Comparison of ENCODE assay signal across 9 cellular contexts in the genomic region with DNA sequence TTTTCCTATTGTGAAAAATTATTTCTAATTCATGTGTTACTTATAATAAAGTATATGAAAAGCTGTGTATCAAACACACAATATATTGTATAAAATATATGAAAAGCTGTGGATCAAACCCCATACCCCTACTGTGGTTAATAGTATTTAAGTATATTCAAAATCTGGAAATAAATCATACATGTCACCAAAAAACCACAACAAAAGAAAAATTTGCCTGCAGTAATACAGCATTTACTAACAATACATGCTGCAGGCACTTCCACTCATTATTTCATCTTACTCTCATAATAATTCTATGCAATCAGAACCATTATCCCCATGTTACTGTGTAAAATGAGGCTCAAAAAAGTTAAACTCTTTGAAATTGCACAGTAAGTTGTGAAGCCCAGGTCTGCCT.
A peak's percentile ranks its signal among the peaks of the same experiment; 100 is the strongest.
DNase-seq lines count a peak whose midpoint lies in the region; ATAC-seq and TF ChIP-seq lines count a peak whose summit lies in the region.
"Had no signal": no experiment of that assay in that cellular context is flagged by ENCODE, and none has a peak within 500 bp of the region (broad histone marks: within the 10 kb centered on the region; RNA-seq: fewer than 3 reads in every experiment).

No MANE protein-coding gene starts in this region.

- H3K18ac ChIP-seq in IMR-90 (ENCODE audit: low read depth, low read length) = no peak overlapping the region

- TF ChIP-seq POLR2A in IMR-90 (IDR thresholded peaks at IDR 0.05; ENCODE audit: low read depth, low read length) = no peak

- TF ChIP-seq RAD21 in IMR-90 (IDR thresholded peaks at IDR 0.05; ENCODE audit: low read length) = no peak

- H3K4me3 ChIP-seq in IMR-90 (ENCODE audit: insufficient read depth, low read depth, low read length) = peak overlapping the region; percentile 72; the same call in 1 of the 2 replicates
- H3K4me3 ChIP-seq in iPS-11a (ENCODE audit: low read depth, low read length) = peak overlapping the region; percentile 78

- peak overlapping the region; percentile 90 for H3K4me3 Mint-ChIP-seq in activated CD4-positive, alpha-beta memory T cell treated with anti-CD3 and anti-CD28 coated beads, Interleukin-2, amount 10 ng/mL, durations not matched to agents 7 days and 5 days
- peak overlapping the region; percentile 95 to 97 for H3K4me3 Mint-ChIP-seq in stimulated activated naive B cell treated with anti-CD40 and anti-IgM and Interleukin-4, amounts not matched to agents 10 μg/mL and 1 μg/mL and 100 μg/mL, for 72 hours

- peaks cover 2% of the 10 kb centered on the region; the same call in 1 of the 2 replicates for H3K36me3 ChIP-seq in IMR-90 (ENCODE audit: control insufficient read depth, insufficient read depth, low read length)

- H2AK9ac ChIP-seq in IMR-90 (replicated peaks; ENCODE audit: low read depth, low read length, poor library complexity) = no peak overlapping the region

- H3K27me3 ChIP-seq in IMR-90 (ENCODE audit: control insufficient read depth, insufficient read depth, low read length) = no peaks in the 10 kb centered on the region

- H3K9ac ChIP-seq in IMR-90 (ENCODE audit: low read depth, low read length) = peak overlapping the region; percentile 79; the same call in 1 of the 2 replicates

- dilution Hi-C loops in IMR-90 (cut with HindIII; ENCODE audit: low sequenced_read_pairs, unreplicated experiment) = no loop called here

- in situ Hi-C loops in IMR-90 (cut with MboI; ENCODE audit: low sequenced_read_pairs) = no loop called here

- no peaks in the 10 kb centered on the region for H3K9me1 ChIP-seq in IMR-90 (ENCODE audit: insufficient read depth, low read length)

- H3K4me1 Mint-ChIP-seq in activated CD4-positive, alpha-beta memory T cell treated with anti-CD3 and anti-CD28 coated beads, Interleukin-2, amount 10 ng/mL, durations not matched to agents 7 days and 5 days = peaks cover 70% of the 10 kb centered on the region
- H3K4me1 Mint-ChIP-seq in stimulated activated naive B cell treated with anti-CD40 and anti-IgM and Interleukin-4, amounts not matched to agents 10 μg/mL and 1 μg/mL and 100 μg/mL, for 72 hours = peaks cover 30 to 64% of the 10 kb centered on the region in 2 donors

- no peak overlapping the region for H2AK5ac ChIP-seq in IMR-90 (ENCODE audit: low read depth, low read length)

- no peak overlapping the region for H3K56ac ChIP-seq in IMR-90 (ENCODE audit: extremely low read depth, insufficient read depth, low read length)

- POLR2A ChIA-PET in IMR-90 (lab: Charles Lee; ENCODE audit: unreplicated experiment) = no interaction called here
- POLR2A ChIA-PET in activated CD4-positive, alpha-beta memory T cell treated with anti-CD3 and anti-CD28 coated beads, Interleukin-2, amount 10 ng/mL, durations not matched to agents 7 days and 5 days (lab: Charles Lee) = interaction anchor here (1.1 to 3.0 kb wide), 4 partner anchors 16 to 177 kb away, joined by 3 to 15 read pairs (median 4); a partner anchor contains a TSS

- no peak overlapping the region for H4K5ac ChIP-seq in IMR-90 (ENCODE audit: low read depth, low read length)

- no peak overlapping the region for H3K4ac ChIP-seq in IMR-90 (ENCODE audit: low read depth, low read length)

- TF ChIP-seq CTCF in IMR-90 (conservative IDR thresholded peaks at IDR 0.05; ENCODE audit: low read depth, low read length) = no peak

- no peak for ATAC-seq in IMR-90 (ENCODE audit: low read depth)
- ATAC-seq in stimulated activated naive B cell treated with anti-CD40 and anti-IgM and Interleukin-4, amounts not matched to agents 10 μg/mL and 1 μg/mL and 100 μg/mL, for 72 hours (replicated peaks) = no peak
- ATAC-seq in HG02970 (IDR thresholded peaks at IDR 0.05; ENCODE audit: low FRiP score, unreplicated experiment) = no peak
- ATAC-seq: left ventricle myocardium superior had no signal

- H3K27ac ChIP-seq in IMR-90 (ENCODE audit: insufficient read depth, low read length) = no peak overlapping the region

- CTCF ChIA-PET in IMR-90 (lab: Yijun Ruan, JAX) = interaction anchor here (0.6 kb wide), 1 partner anchor 1178 kb away, joined by 3 read pairs; no protein-coding TSS in a partner anchor
- CTCF ChIA-PET in activated CD4-positive, alpha-beta memory T cell treated with anti-CD3 and anti-CD28 coated beads, Interleukin-2, amount 10 ng/mL, durations not matched to agents 7 days and 5 days (lab: Charles Lee) = interaction anchor here (0.6 to 1.5 kb wide), 2 partner anchors 8 to 80 kb away, joined by 3 to 13 read pairs; no protein-coding TSS in a partner anchor

- peak overlapping the region; percentile 81; the same call in 1 of the 2 replicates for H3K23ac ChIP-seq in IMR-90 (ENCODE audit: low read depth, low read length)

- H4K91ac ChIP-seq in IMR-90 (ENCODE audit: insufficient read depth, low read depth, low read length) = no peak overlapping the region

- H2BK20ac ChIP-seq in IMR-90 (ENCODE audit: low read depth, low read length) = no peak overlapping the region

- no peaks in the 10 kb centered on the region for H3K9me3 Mint-ChIP-seq in activated CD4-positive, alpha-beta memory T cell treated with anti-CD3 and anti-CD28 coated beads, Interleukin-2, amount 10 ng/mL, durations not matched to agents 7 days and 5 days
- peaks cover 0 to 3% of the 10 kb centered on the region in 2 donors for H3K9me3 Mint-ChIP-seq in stimulated activated naive B cell treated with anti-CD40 and anti-IgM and Interleukin-4, amounts not matched to agents 10 μg/mL and 1 μg/mL and 100 μg/mL, for 72 hours

- no peaks in the 10 kb centered on the region; the same call in 1 of the 2 replicates for H3K4me1 ChIP-seq in IMR-90 (ENCODE audit: control insufficient read depth, insufficient read depth, low read length)

- peaks cover 58% of the 10 kb centered on the region for H3K36me3 Mint-ChIP-seq in activated CD4-positive, alpha-beta memory T cell treated with anti-CD3 and anti-CD28 coated beads, Interleukin-2, amount 10 ng/mL, durations not matched to agents 7 days and 5 days (ENCODE audit: low read depth)
- H3K36me3 Mint-ChIP-seq in stimulated activated naive B cell treated with anti-CD40 and anti-IgM and Interleukin-4, amounts not matched to agents 10 μg/mL and 1 μg/mL and 100 μg/mL, for 72 hours = peaks cover 16 to 44% of the 10 kb centered on the region in 2 donors

- intact Hi-C loops in IMR-90 (cut with micrococcal nuclease) = no loop called here

- no peak overlapping the region for H2BK120ac ChIP-seq in IMR-90 (ENCODE audit: low read depth, low read length)

- H3K79me1 ChIP-seq in IMR-90 (ENCODE audit: low read depth in 1 of 2, low read length in 2 of 2) = peaks cover 7 to 41% of the 10 kb centered on the region in 2 experiments

- H2AFZ ChIP-seq in IMR-90 (replicated peaks; ENCODE audit: low read length, poor library complexity) = no peak overlapping the region

- H3K14ac ChIP-seq in IMR-90 (replicated peaks; ENCODE audit: low read depth, low read length) = no peak overlapping the region; the same call in 1 of the 2 replicates

- H3K27ac Mint-ChIP-seq in activated CD4-positive, alpha-beta memory T cell treated with anti-CD3 and anti-CD28 coated beads, Interleukin-2, amount 10 ng/mL, durations not matched to agents 7 days and 5 days = peak overlapping the region; percentile 97
- H3K27ac Mint-ChIP-seq in stimulated activated naive B cell treated with anti-CD40 and anti-IgM and Interleukin-4, amounts not matched to agents 10 μg/mL and 1 μg/mL and 100 μg/mL, for 72 hours = peak overlapping the region; percentile 25

- no peak overlapping the region for H4K8ac ChIP-seq in IMR-90 (ENCODE audit: low read depth in 2 of 2, low read length in 2 of 2)

- H2BK5ac ChIP-seq in IMR-90 (ENCODE audit: low read depth, low read length, poor library complexity, severe bottlenecking) = peak overlapping the region; percentile 86

- no TSS peak for BruUV-seq in IMR-90 (replicated peaks; lab: Mats Ljungman, UMichigan)

- DNase-seq in IMR-90 = no peak
- no peak for DNase-seq in activated CD4-positive, alpha-beta memory T cell treated with anti-CD3 and anti-CD28 coated beads, Interleukin-2, amount 10 ng/mL, durations not matched to agents 7 days and 5 days
- no peak for DNase-seq in stimulated activated naive B cell treated with anti-CD40 and anti-IgM and Interleukin-4, amounts not matched to agents 10 μg/mL and 1 μg/mL and 100 μg/mL, for 72 hours
- no peak for DNase-seq in NCI-H82 treated with DMSO at 0.1 percent for 48 hours (lab: John Stamatoyannopoulos, UW; ENCODE audit: unreplicated experiment)
- no peak for DNase-seq in activated CD8-positive, alpha-beta memory T cell treated with anti-CD3 and anti-CD28 coated beads, Interleukin-2, amount 50 U/mL, for 4 hours
- DNase-seq: left ventricle myocardium superior, SIG-M5 had no signal

- H3K4me2 ChIP-seq in IMR-90 (ENCODE audit: low read depth, low read length) = peak overlapping the region; percentile 89

- no peaks in the 10 kb centered on the region for H3K27me3 Mint-ChIP-seq in activated CD4-positive, alpha-beta memory T cell treated with anti-CD3 and anti-CD28 coated beads, Interleukin-2, amount 10 ng/mL, durations not matched to agents 7 days and 5 days
- no peaks in the 10 kb centered on the region for H3K27me3 Mint-ChIP-seq in stimulated activated naive B cell treated with anti-CD40 and anti-IgM and Interleukin-4, amounts not matched to agents 10 μg/mL and 1 μg/mL and 100 μg/mL, for 72 hours

- no peak overlapping the region for H2BK15ac ChIP-seq in IMR-90 (ENCODE audit: low read depth, low read length)

- peaks cover 9% of the 10 kb centered on the region; the same call in 1 of the 2 replicates for H4K20me1 ChIP-seq in IMR-90 (ENCODE audit: insufficient read depth, low read length)

- H3K9me3 ChIP-seq in IMR-90 (ENCODE audit: control insufficient read depth, insufficient read depth, low read length) = no peaks in the 10 kb centered on the region

TF ChIP-seq in IMR-90, 13 proteins besides CTCF, POLR2A, EP300 and RAD21:
- TF ChIP-seq CEBPB (IDR thresholded peaks at IDR 0.05; ENCODE audit: low read depth, low read length) = no peak
